In the genomic region with DNA sequence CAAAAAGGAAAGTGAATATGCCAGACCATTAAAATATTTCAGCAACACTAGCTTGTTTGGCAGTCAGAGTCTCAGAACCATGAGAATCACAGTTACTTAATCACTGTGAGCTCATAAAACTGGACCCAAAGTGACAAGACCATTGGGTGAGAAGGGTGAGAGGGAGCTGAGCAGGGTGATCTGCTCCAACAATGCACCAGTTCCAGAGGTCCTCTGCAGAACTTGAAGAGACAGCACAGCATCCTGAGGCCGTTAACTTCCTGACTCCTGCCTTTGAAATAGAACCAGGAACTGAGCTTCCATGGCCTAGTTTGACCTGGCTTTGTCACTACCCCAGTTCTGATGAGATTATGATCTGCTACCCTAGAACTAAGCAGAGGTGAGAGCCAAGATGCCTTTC, we compare ENCODE assay signal across 1 cellular context.
TF ChIP-seq lines count a peak whose summit lies in the region.

No MANE protein-coding gene starts in this region.

TF ChIP-seq in H1, 55 proteins besides CTCF, POLR2A, EP300 and RAD21:
- TF ChIP-seq KDM4A (IDR thresholded peaks at IDR 0.05; ENCODE audit: low read depth, low read length, severe bottlenecking), result no peak
